In the genomic region with DNA sequence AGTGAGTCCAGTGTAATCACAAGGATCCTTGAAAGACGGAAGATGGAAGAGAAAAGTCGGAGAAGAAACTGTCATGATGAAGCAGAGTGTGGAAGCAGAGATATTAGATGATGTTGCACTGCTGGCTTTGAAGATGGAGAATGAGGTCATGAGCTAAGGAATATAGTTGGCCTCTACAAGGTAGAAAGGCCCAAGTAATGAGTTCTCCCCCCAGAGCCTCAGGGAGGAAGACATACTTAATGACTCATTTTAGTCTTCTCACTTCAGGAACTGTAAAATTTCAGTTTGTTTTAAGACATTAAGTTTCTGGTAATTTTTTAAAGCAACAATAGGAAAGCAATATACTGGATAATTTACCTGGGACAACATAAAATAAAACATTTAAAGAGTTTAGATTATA, we compare ENCODE assay signal across 13 cellular contexts.
"Had no signal": no experiment of that assay in that cellular context is flagged by ENCODE, and none has a peak within 500 bp of the region (broad histone marks: within the 10 kb centered on the region; RNA-seq: fewer than 3 reads in every experiment).

No MANE protein-coding gene starts in this region.

- H3K27me3 ChIP-seq: breast epithelium, neural progenitor cell, ovary, right lobe of liver, spleen had no signal

- DNase-seq: activated CD4-positive, alpha-beta T cell treated with anti-CD3 and anti-CD28 coated beads, Interleukin-2, amount 10 ng/mL, durations not matched to agents 7 days and 5 days; activated gamma-delta T cell treated with Interleukin-2 at 50 U/mL for 16 hours; amygdala; cerebellar nuclear complex; naive B cell; ovary; right lobe of liver; spleen; stimulated activated naive CD8-positive, alpha-beta T cell treated with anti-CD3 and anti-CD28 coated beads, Interleukin-15, amount 100 ng/mL, for 72 hours had no signal

- ATAC-seq: left lobe of liver; right lobe of liver; stimulated activated naive CD8-positive, alpha-beta T cell treated with anti-CD3 and anti-CD28 coated beads, Interleukin-15, amount 100 ng/mL, for 72 hours had no signal

- H3K27ac ChIP-seq: breast epithelium, epithelial cell of prostate, neural progenitor cell, ovary, right lobe of liver, spleen had no signal

- H3K36me3 ChIP-seq: breast epithelium, neural progenitor cell, ovary, right lobe of liver, spleen had no signal

- H3K4me3 ChIP-seq: breast epithelium, neural progenitor cell, ovary, right lobe of liver, spleen had no signal

- H3K4me1 ChIP-seq: breast epithelium, neural progenitor cell, right lobe of liver, spleen had no signal

- H3K9me3 ChIP-seq: breast epithelium, ovary, right lobe of liver had no signal
